2 cellular contexts compared by ENCODE assay signal in the genomic region with DNA sequence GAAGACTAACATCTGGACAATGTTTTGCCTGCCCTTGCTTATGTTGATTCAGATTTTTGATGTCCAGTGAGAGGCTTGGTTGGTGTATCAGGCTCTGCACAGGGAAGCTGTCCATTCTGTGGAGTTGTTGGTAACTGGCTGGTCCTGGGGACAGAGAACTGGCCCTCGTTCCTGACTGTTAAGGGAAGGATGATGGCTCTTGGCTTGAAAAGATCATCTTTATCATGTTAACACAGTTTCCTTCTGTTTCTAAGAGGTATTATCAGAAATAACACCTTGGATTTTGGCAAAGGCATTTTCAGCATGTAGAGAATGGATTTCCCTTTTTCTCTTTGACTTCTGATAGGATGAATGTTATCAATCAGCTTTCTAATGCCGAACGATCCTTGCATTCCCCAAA.
TF ChIP-seq lines count a peak whose summit lies in the region.

No MANE protein-coding gene starts in this region.

TF ChIP-seq in HepG2, 621 proteins besides CTCF, POLR2A, EP300 and RAD21:
- no peak for TF ChIP-seq SOX5 (CRISPR knock-in tag; IDR thresholded peaks at IDR 0.05; ENCODE audit: borderline replicate concordance)
- TF ChIP-seq ZNF704 (CRISPR knock-in tag; IDR thresholded peaks at IDR 0.05; ENCODE audit: borderline replicate concordance): no peak
- TF ChIP-seq MIER2 (CRISPR knock-in tag; IDR thresholded peaks at IDR 0.05): no peak
- no peak for TF ChIP-seq SMAD3 (CRISPR knock-in tag; IDR thresholded peaks at IDR 0.05)
- no peak for TF ChIP-seq ZNF530 (CRISPR knock-in tag; IDR thresholded peaks at IDR 0.05; ENCODE audit: low read depth)
- no peak for TF ChIP-seq ZFP36L2 (CRISPR knock-in tag; IDR thresholded peaks at IDR 0.05)
- TF ChIP-seq ZNF549 (CRISPR knock-in tag; IDR thresholded peaks at IDR 0.05): no peak
- no peak for TF ChIP-seq ZNF879 (CRISPR knock-in tag; IDR thresholded peaks at IDR 0.05)
- TF ChIP-seq ZNF337 (CRISPR knock-in tag; IDR thresholded peaks at IDR 0.05; ENCODE audit: borderline replicate concordance, low read depth): no peak
- TF ChIP-seq, protein P1, sequence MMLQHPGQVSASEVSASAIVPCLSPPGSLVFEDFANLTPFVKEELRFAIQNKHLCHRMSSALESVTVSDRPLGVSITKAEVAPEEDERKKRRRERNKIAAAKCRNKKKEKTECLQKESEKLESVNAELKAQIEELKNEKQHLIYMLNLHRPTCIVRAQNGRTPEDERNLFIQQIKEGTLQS (CRISPR knock-in tag; IDR thresholded peaks at IDR 0.05): no peak
- TF ChIP-seq ZFP82 (CRISPR knock-in tag; IDR thresholded peaks at IDR 0.05; ENCODE audit: borderline replicate concordance): no peak
- TF ChIP-seq SP5 (CRISPR knock-in tag; IDR thresholded peaks at IDR 0.05; ENCODE audit: borderline replicate concordance, low read depth): no peak
- no peak for TF ChIP-seq MXD3 (CRISPR knock-in tag; IDR thresholded peaks at IDR 0.05)
- no peak for TF ChIP-seq MLXIP (CRISPR knock-in tag; IDR thresholded peaks at IDR 0.05; ENCODE audit: borderline replicate concordance)
- no peak for TF ChIP-seq MEIS2 (CRISPR knock-in tag; IDR thresholded peaks at IDR 0.05)
- TF ChIP-seq, protein P2, sequence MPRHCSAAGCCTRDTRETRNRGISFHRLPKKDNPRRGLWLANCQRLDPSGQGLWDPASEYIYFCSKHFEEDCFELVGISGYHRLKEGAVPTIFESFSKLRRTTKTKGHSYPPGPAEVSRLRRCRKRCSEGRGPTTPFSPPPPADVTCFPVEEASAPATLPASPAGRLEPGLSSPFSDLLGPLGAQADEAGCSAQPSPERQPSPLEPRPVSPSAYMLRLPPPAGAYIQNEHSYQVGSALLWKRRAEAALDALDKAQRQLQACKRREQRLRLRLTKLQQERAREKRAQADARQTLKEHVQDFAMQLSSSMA (CRISPR knock-in tag; IDR thresholded peaks at IDR 0.05): no peak
- no peak for TF ChIP-seq ZNF660 (CRISPR knock-in tag; IDR thresholded peaks at IDR 0.05; ENCODE audit: borderline replicate concordance, low read depth)
- no peak for TF ChIP-seq NCOR1 (IDR thresholded peaks at IDR 0.05; ENCODE audit: borderline replicate concordance, low read length)

TF ChIP-seq in endothelial cell of umbilical vein, 7 proteins besides CTCF, POLR2A, EP300 and RAD21:
- TF ChIP-seq EZH2 (IDR thresholded peaks at IDR 0.05; ENCODE audit: borderline replicate concordance, low read depth, low read length, severe bottlenecking): no peak
- TF ChIP-seq, protein P3, sequence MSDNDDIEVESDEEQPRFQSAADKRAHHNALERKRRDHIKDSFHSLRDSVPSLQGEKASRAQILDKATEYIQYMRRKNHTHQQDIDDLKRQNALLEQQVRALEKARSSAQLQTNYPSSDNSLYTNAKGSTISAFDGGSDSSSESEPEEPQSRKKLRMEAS (IDR thresholded peaks at IDR 0.05; ENCODE audit: insufficient read depth, insufficient read length): no peak
- TF ChIP-seq JUN (IDR thresholded peaks at IDR 0.05; ENCODE audit: borderline replicate concordance, insufficient read depth, insufficient read length, low read depth): no peak
- TF ChIP-seq FOS (IDR thresholded peaks at IDR 0.05; ENCODE audit: borderline replicate concordance, insufficient read depth, low read length): no peak
- TF ChIP-seq POLR2AphosphoS5 (IDR thresholded peaks at IDR 0.05; ENCODE audit: insufficient read depth, low read depth, low read length): no peak
- TF ChIP-seq GATA2 (IDR thresholded peaks at IDR 0.05; ENCODE audit: insufficient read depth, insufficient read length, low read depth, low read length): no peak
- TF ChIP-seq MYC (IDR thresholded peaks at IDR 0.05; ENCODE audit: low read depth, low read length): no peak
